Comparison of ENCODE assay signal across 1 cellular context in genomic region chr2:70111752-70112591, GRCh38.
TF ChIP-seq lines count a peak whose summit lies in the region.

No MANE protein-coding gene starts in this region.

TF ChIP-seq in HepG2, 621 proteins besides CTCF, POLR2A, EP300 and RAD21 (continued from another document and continues in another):
- TF ChIP-seq NCOA1 (CRISPR knock-in tag; IDR thresholded peaks at IDR 0.05): no peak
- TF ChIP-seq, protein P1, sequence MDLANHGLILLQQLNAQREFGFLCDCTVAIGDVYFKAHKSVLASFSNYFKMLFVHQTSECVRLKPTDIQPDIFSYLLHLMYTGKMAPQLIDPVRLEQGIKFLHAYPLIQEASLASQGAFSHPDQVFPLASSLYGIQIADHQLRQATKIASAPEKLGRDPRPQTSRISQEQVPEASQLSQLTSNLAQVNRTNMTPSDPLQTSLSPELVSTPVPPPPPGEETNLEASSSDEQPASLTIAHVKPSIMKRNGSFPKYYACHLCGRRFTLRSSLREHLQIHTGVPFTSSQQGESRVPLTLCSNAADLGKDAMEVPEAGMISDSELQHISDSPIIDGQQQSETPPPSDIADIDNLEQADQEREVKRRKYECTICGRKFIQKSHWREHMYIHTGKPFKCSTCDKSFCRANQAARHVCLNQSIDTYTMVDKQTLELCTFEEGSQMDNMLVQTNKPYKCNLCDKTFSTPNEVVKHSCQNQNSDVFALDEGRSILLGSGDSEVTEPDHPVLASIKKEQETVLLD (CRISPR knock-in tag; IDR thresholded peaks at IDR 0.05; ENCODE audit: low read depth): no peak
- TF ChIP-seq ZNF605 (CRISPR knock-in tag; IDR thresholded peaks at IDR 0.05): no peak
- TF ChIP-seq E2F1 (CRISPR knock-in tag; IDR thresholded peaks at IDR 0.05): no peak
- no peak for TF ChIP-seq HINFP (CRISPR knock-in tag; IDR thresholded peaks at IDR 0.05; ENCODE audit: low read depth)
- no peak for TF ChIP-seq ATF7-NPFF (CRISPR knock-in tag; IDR thresholded peaks at IDR 0.05; ENCODE audit: low read depth)
- no peak for TF ChIP-seq ZNF33B (CRISPR knock-in tag; IDR thresholded peaks at IDR 0.05)
- TF ChIP-seq, protein P2, sequence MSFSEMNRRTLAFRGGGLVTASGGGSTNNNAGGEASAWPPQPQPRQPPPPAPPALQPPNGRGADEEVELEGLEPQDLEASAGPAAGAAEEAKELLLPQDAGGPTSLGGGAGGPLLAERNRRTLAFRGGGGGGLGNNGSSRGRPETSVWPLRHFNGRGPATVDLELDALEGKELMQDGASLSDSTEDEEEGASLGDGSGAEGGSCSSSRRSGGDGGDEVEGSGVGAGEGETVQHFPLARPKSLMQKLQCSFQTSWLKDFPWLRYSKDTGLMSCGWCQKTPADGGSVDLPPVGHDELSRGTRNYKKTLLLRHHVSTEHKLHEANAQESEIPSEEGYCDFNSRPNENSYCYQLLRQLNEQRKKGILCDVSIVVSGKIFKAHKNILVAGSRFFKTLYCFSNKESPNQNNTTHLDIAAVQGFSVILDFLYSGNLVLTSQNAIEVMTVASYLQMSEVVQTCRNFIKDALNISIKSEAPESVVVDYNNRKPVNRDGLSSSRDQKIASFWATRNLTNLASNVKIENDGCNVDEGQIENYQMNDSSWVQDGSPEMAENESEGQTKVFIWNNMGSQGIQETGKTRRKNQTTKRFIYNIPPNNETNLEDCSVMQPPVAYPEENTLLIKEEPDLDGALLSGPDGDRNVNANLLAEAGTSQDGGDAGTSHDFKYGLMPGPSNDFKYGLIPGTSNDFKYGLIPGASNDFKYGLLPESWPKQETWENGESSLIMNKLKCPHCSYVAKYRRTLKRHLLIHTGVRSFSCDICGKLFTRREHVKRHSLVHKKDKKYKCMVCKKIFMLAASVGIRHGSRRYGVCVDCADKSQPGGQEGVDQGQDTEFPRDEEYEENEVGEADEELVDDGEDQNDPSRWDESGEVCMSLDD (CRISPR knock-in tag; IDR thresholded peaks at IDR 0.05; ENCODE audit: borderline replicate concordance): no peak
- no peak for TF ChIP-seq ZBTB21 (CRISPR knock-in tag; IDR thresholded peaks at IDR 0.05)
- no peak for TF ChIP-seq ZNF367 (CRISPR knock-in tag; IDR thresholded peaks at IDR 0.05; ENCODE audit: borderline replicate concordance)
- TF ChIP-seq ZNF468 (CRISPR knock-in tag; IDR thresholded peaks at IDR 0.05): no peak
- no peak for TF ChIP-seq MED13 (CRISPR knock-in tag; IDR thresholded peaks at IDR 0.05)
- TF ChIP-seq, protein P3, sequence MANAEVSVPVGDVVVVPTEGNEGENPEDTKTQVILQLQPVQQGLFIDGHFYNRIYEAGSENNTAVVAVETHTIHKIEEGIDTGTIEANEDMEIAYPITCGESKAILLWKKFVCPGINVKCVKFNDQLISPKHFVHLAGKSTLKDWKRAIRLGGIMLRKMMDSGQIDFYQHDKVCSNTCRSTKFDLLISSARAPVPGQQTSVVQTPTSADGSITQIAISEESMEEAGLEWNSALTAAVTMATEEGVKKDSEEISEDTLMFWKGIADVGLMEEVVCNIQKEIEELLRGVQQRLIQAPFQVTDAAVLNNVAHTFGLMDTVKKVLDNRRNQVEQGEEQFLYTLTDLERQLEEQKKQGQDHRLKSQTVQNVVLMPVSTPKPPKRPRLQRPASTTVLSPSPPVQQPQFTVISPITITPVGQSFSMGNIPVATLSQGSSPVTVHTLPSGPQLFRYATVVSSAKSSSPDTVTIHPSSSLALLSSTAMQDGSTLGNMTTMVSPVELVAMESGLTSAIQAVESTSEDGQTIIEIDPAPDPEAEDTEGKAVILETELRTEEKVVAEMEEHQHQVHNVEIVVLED (CRISPR knock-in tag; IDR thresholded peaks at IDR 0.05; ENCODE audit: borderline replicate concordance): 0 out of 2 replicates have a peak, but pooled peaks have one; percentile 23
- TF ChIP-seq RFXAP (CRISPR knock-in tag; IDR thresholded peaks at IDR 0.05; ENCODE audit: borderline replicate concordance): no peak
- TF ChIP-seq IRF2 (CRISPR knock-in tag; IDR thresholded peaks at IDR 0.05): 0 out of 2 replicates have a peak, but pooled peaks have one; percentile 19
- TF ChIP-seq, protein P4, sequence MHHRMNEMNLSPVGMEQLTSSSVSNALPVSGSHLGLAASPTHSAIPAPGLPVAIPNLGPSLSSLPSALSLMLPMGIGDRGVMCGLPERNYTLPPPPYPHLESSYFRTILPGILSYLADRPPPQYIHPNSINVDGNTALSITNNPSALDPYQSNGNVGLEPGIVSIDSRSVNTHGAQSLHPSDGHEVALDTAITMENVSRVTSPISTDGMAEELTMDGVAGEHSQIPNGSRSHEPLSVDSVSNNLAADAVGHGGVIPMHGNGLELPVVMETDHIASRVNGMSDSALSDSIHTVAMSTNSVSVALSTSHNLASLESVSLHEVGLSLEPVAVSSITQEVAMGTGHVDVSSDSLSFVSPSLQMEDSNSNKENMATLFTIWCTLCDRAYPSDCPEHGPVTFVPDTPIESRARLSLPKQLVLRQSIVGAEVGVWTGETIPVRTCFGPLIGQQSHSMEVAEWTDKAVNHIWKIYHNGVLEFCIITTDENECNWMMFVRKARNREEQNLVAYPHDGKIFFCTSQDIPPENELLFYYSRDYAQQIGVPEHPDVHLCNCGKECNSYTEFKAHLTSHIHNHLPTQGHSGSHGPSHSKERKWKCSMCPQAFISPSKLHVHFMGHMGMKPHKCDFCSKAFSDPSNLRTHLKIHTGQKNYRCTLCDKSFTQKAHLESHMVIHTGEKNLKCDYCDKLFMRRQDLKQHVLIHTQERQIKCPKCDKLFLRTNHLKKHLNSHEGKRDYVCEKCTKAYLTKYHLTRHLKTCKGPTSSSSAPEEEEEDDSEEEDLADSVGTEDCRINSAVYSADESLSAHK (CRISPR knock-in tag; IDR thresholded peaks at IDR 0.05; ENCODE audit: borderline replicate concordance): no peak
- TF ChIP-seq, protein P5, sequence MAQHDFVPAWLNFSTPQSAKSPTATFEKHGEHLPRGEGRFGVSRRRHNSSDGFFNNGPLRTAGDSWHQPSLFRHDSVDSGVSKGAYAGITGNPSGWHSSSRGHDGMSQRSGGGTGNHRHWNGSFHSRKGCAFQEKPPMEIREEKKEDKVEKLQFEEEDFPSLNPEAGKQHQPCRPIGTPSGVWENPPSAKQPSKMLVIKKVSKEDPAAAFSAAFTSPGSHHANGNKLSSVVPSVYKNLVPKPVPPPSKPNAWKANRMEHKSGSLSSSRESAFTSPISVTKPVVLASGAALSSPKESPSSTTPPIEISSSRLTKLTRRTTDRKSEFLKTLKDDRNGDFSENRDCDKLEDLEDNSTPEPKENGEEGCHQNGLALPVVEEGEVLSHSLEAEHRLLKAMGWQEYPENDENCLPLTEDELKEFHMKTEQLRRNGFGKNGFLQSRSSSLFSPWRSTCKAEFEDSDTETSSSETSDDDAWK (CRISPR knock-in tag; IDR thresholded peaks at IDR 0.05): no peak
- no peak for TF ChIP-seq PAF1 (CRISPR knock-in tag; IDR thresholded peaks at IDR 0.05)
- TF ChIP-seq ARID3A (IDR thresholded peaks at IDR 0.05; ENCODE audit: low read depth, low read length): no peak
- TF ChIP-seq HNRNPH1 (optimal IDR thresholded peaks at IDR 0.05; ENCODE audit: low read depth, low read length): no peak
- no peak for TF ChIP-seq ZNF746 (CRISPR knock-in tag; IDR thresholded peaks at IDR 0.05)
- no peak for TF ChIP-seq ZNF550 (CRISPR knock-in tag; IDR thresholded peaks at IDR 0.05; ENCODE audit: borderline replicate concordance)
- TF ChIP-seq TAF15 (IDR thresholded peaks at IDR 0.05; ENCODE audit: low read depth, low read length, poor library complexity, severe bottlenecking): no peak
- no peak for TF ChIP-seq KLF12 (CRISPR knock-in tag; IDR thresholded peaks at IDR 0.05; ENCODE audit: borderline replicate concordance)
- TF ChIP-seq HHEX (CRISPR knock-in tag; IDR thresholded peaks at IDR 0.05): no peak
- TF ChIP-seq GPN1 (CRISPR knock-in tag; IDR thresholded peaks at IDR 0.05; ENCODE audit: borderline replicate concordance): no peak
- TF ChIP-seq SPEN (CRISPR knock-in tag; IDR thresholded peaks at IDR 0.05; ENCODE audit: low read depth): no peak
- no peak for TF ChIP-seq ZNF414 (CRISPR knock-in tag; IDR thresholded peaks at IDR 0.05)
- TF ChIP-seq ZBTB46 (CRISPR knock-in tag; IDR thresholded peaks at IDR 0.05; ENCODE audit: borderline replicate concordance): no peak
- no peak for TF ChIP-seq ZNF446 (CRISPR knock-in tag; IDR thresholded peaks at IDR 0.05)
- TF ChIP-seq ZSCAN31 (CRISPR knock-in tag; IDR thresholded peaks at IDR 0.05; ENCODE audit: low read depth): no peak
- TF ChIP-seq KAT8 (CRISPR knock-in tag; IDR thresholded peaks at IDR 0.05): no peak
- TF ChIP-seq SUZ12 (IDR thresholded peaks at IDR 0.05; ENCODE audit: low read depth, low read length): no peak
- TF ChIP-seq SP1 (IDR thresholded peaks at IDR 0.05): no peak
- no peak for TF ChIP-seq SP1 (CRISPR knock-in tag; IDR thresholded peaks at IDR 0.05)
- 0 out of 2 replicates have a peak, but pooled peaks have one; percentile 74 for TF ChIP-seq ZNF598 (CRISPR knock-in tag; IDR thresholded peaks at IDR 0.05; ENCODE audit: borderline replicate concordance)
- no peak for TF ChIP-seq ZFYVE20 (CRISPR knock-in tag; IDR thresholded peaks at IDR 0.05; ENCODE audit: borderline replicate concordance, low read depth)
- TF ChIP-seq ZNF251 (CRISPR knock-in tag; IDR thresholded peaks at IDR 0.05): no peak
- no peak for TF ChIP-seq TRIM24 (CRISPR knock-in tag; IDR thresholded peaks at IDR 0.05)
- TF ChIP-seq ZBTB7B (CRISPR knock-in tag; IDR thresholded peaks at IDR 0.05): no peak
- TF ChIP-seq NFIC (IDR thresholded peaks at IDR 0.05; ENCODE audit: low read length): peak; percentile 68; the same call in 1 of the 2 replicates
- TF ChIP-seq ZNF570 (CRISPR knock-in tag; IDR thresholded peaks at IDR 0.05; ENCODE audit: borderline replicate concordance): no peak
- TF ChIP-seq NRL (CRISPR knock-in tag; IDR thresholded peaks at IDR 0.05; ENCODE audit: borderline replicate concordance): no peak
- TF ChIP-seq CBX1 (IDR thresholded peaks at IDR 0.05; ENCODE audit: low read depth): no peak
- TF ChIP-seq SNAPC2 (CRISPR knock-in tag; IDR thresholded peaks at IDR 0.05): no peak
- no peak for TF ChIP-seq SSRP1 (CRISPR knock-in tag; IDR thresholded peaks at IDR 0.05)
- TF ChIP-seq CAMTA2 (CRISPR knock-in tag; IDR thresholded peaks at IDR 0.05; ENCODE audit: borderline replicate concordance): no peak
- TF ChIP-seq TSC22D2 (CRISPR knock-in tag; IDR thresholded peaks at IDR 0.05; ENCODE audit: borderline replicate concordance): no peak
- TF ChIP-seq ZNF883 (CRISPR knock-in tag; IDR thresholded peaks at IDR 0.05; ENCODE audit: not compliant biosample characterization): no peak
- TF ChIP-seq SNAPC5 (CRISPR knock-in tag; IDR thresholded peaks at IDR 0.05; ENCODE audit: borderline replicate concordance): no peak
